Comparison of ENCODE assay signal across 22 cellular contexts in genomic region chr10:7363700-7364099, GRCh38. TPM values are rescaled to one million over a fixed set of nuclear protein-coding genes. Genes with fewer than 3 reads are reported as not detected.
A peak's percentile ranks its signal among the peaks of the same experiment; 100 is the strongest.
DNase-seq lines count a peak whose midpoint lies in the region; ATAC-seq lines count a peak whose summit lies in the region.
"Had no signal": no experiment of that assay in that cellular context is flagged by ENCODE, and none has a peak within 500 bp of the region (broad histone marks: within the 10 kb centered on the region; RNA-seq: fewer than 3 reads in every experiment).

No MANE protein-coding gene starts in this region.

- peaks cover 44% of the 10 kb centered on the region for H3K4me1 Mint-ChIP-seq in activated T-cell treated with anti-CD3 and anti-CD28 coated beads, Interleukin-2, amount 50 U/mL, for 24 hours (ENCODE audit: low read depth)
- H3K4me1 Mint-ChIP-seq in stimulated activated naive CD8-positive, alpha-beta T cell treated with anti-CD3 and anti-CD28 coated beads, Interleukin-15, Interleukin-2, amounts not matched to agents 100 ng/mL and 50 ng/mL, for 24 hours (ENCODE audit: low read depth), result peaks cover 26% of the 10 kb centered on the region
- peaks cover 25% of the 10 kb centered on the region for H3K4me1 Mint-ChIP-seq in stimulated activated naive CD8-positive, alpha-beta T cell treated with anti-CD3 and anti-CD28 coated beads, Interleukin-15, amount 100 ng/mL, for 72 hours
- peaks cover 39% of the 10 kb centered on the region for H3K4me1 Mint-ChIP-seq in central memory CD8-positive, alpha-beta T cell
- peaks cover 43% of the 10 kb centered on the region for H3K4me1 Mint-ChIP-seq in stimulated activated effector memory CD8-positive, alpha-beta T cell treated with anti-CD3 and anti-CD28 coated beads, Interleukin-12 subunit alpha, Interleukin-12 subunit beta, amount 100 ng/mL, for 72 hours
- peaks cover 8% of the 10 kb centered on the region for H3K4me1 Mint-ChIP-seq in activated CD4-positive, alpha-beta memory T cell treated with anti-CD3 and anti-CD28 coated beads for 36 hours (ENCODE audit: low read depth)

- no peak for ATAC-seq in stimulated activated naive CD8-positive, alpha-beta T cell treated with anti-CD3 and anti-CD28 coated beads, Interleukin-15, amount 100 ng/mL, for 72 hours
- ATAC-seq in central memory CD8-positive, alpha-beta T cell (replicated peaks; ENCODE audit: extremely low read depth, poor library complexity, severe bottlenecking), result no peak
- ATAC-seq in stimulated activated effector memory CD8-positive, alpha-beta T cell treated with anti-CD3 and anti-CD28 coated beads, Interleukin-12 subunit alpha, Interleukin-12 subunit beta, amount 100 ng/mL, for 72 hours, result no peak
- ATAC-seq in GM21390 (IDR thresholded peaks at IDR 0.05; ENCODE audit: unreplicated experiment), result no peak
- ATAC-seq: CD8-positive, alpha-beta T cell; HCT116 had no signal

- no peaks in the 10 kb centered on the region for H3K27me3 Mint-ChIP-seq in activated T-cell treated with anti-CD3 and anti-CD28 coated beads, Interleukin-2, amount 50 U/mL, for 24 hours
- H3K27me3 Mint-ChIP-seq in stimulated activated naive CD8-positive, alpha-beta T cell treated with anti-CD3 and anti-CD28 coated beads, Interleukin-15, Interleukin-2, amounts not matched to agents 100 ng/mL and 50 ng/mL, for 24 hours, result no peaks in the 10 kb centered on the region
- H3K27me3 Mint-ChIP-seq in stimulated activated naive CD8-positive, alpha-beta T cell treated with anti-CD3 and anti-CD28 coated beads, Interleukin-15, amount 100 ng/mL, for 72 hours, result no peaks in the 10 kb centered on the region
- H3K27me3 Mint-ChIP-seq in central memory CD8-positive, alpha-beta T cell, result no peaks in the 10 kb centered on the region
- no peaks in the 10 kb centered on the region for H3K27me3 Mint-ChIP-seq in activated CD4-positive, alpha-beta memory T cell treated with anti-CD3 and anti-CD28 coated beads for 36 hours

- H3K4me3 Mint-ChIP-seq in activated T-cell treated with anti-CD3 and anti-CD28 coated beads, Interleukin-2, amount 50 U/mL, for 24 hours, result no peak overlapping the region
- H3K4me3 Mint-ChIP-seq in stimulated activated naive CD8-positive, alpha-beta T cell treated with anti-CD3 and anti-CD28 coated beads, Interleukin-15, Interleukin-2, amounts not matched to agents 100 ng/mL and 50 ng/mL, for 24 hours, result no peak overlapping the region
- no peak overlapping the region for H3K4me3 Mint-ChIP-seq in stimulated activated naive CD8-positive, alpha-beta T cell treated with anti-CD3 and anti-CD28 coated beads, Interleukin-15, amount 100 ng/mL, for 72 hours
- H3K4me3 Mint-ChIP-seq in central memory CD8-positive, alpha-beta T cell, result no peak overlapping the region
- H3K4me3 Mint-ChIP-seq in stimulated activated effector memory CD8-positive, alpha-beta T cell treated with anti-CD3 and anti-CD28 coated beads, Interleukin-12 subunit alpha, Interleukin-12 subunit beta, amount 100 ng/mL, for 72 hours, result no peak overlapping the region
- H3K4me3 Mint-ChIP-seq in activated CD4-positive, alpha-beta memory T cell treated with anti-CD3 and anti-CD28 coated beads for 36 hours, result no peak overlapping the region
- H3K4me3 Mint-ChIP-seq: CD8-positive, alpha-beta T cell had no signal

- peaks cover 6% of the 10 kb centered on the region for H3K9me3 Mint-ChIP-seq in activated T-cell treated with anti-CD3 and anti-CD28 coated beads, Interleukin-2, amount 50 U/mL, for 24 hours
- peaks cover 15% of the 10 kb centered on the region for H3K9me3 Mint-ChIP-seq in stimulated activated naive CD8-positive, alpha-beta T cell treated with anti-CD3 and anti-CD28 coated beads, Interleukin-15, Interleukin-2, amounts not matched to agents 100 ng/mL and 50 ng/mL, for 24 hours
- peaks cover 20 to 29% of the 10 kb centered on the region in 2 donors for H3K9me3 Mint-ChIP-seq in stimulated activated naive CD8-positive, alpha-beta T cell treated with anti-CD3 and anti-CD28 coated beads, Interleukin-15, amount 100 ng/mL, for 72 hours
- peaks cover 3% of the 10 kb centered on the region for H3K9me3 Mint-ChIP-seq in central memory CD8-positive, alpha-beta T cell
- H3K9me3 Mint-ChIP-seq in stimulated activated effector memory CD8-positive, alpha-beta T cell treated with anti-CD3 and anti-CD28 coated beads, Interleukin-12 subunit alpha, Interleukin-12 subunit beta, amount 100 ng/mL, for 72 hours, result peaks cover 1% of the 10 kb centered on the region
- peaks cover 13% of the 10 kb centered on the region for H3K9me3 Mint-ChIP-seq in activated CD4-positive, alpha-beta memory T cell treated with anti-CD3 and anti-CD28 coated beads for 36 hours

- POLR2A ChIA-PET in activated CD4-positive, alpha-beta memory T cell treated with anti-CD3 and anti-CD28 coated beads for 36 hours (lab: Charles Lee), result no interaction called here

- DNase-seq in activated T-cell treated with anti-CD3 and anti-CD28 coated beads, Interleukin-2, amount 50 U/mL, for 24 hours, result no peak
- DNase-seq in activated T-cell treated with anti-CD3 and anti-CD28 coated beads, Interleukin-2, amount 50 U/mL, for 48 hours, result no peak
- no peak for DNase-seq in stimulated activated naive CD8-positive, alpha-beta T cell treated with anti-CD3 and anti-CD28 coated beads, Interleukin-15, amount 100 ng/mL, for 72 hours
- no peak for DNase-seq in central memory CD8-positive, alpha-beta T cell (ENCODE audit: low spot score in 2 of 2)
- DNase-seq in stimulated activated effector memory CD8-positive, alpha-beta T cell treated with anti-CD3 and anti-CD28 coated beads, Interleukin-12 subunit alpha, Interleukin-12 subunit beta, amount 100 ng/mL, for 72 hours (ENCODE audit: low spot score in 2 of 2), result no peak
- no peak for DNase-seq in activated CD4-positive, alpha-beta memory T cell treated with anti-CD3 and anti-CD28 coated beads for 36 hours
- DNase-seq: C1 segment of cervical spinal cord; Caco-2; CD8-positive, alpha-beta T cell; IMR-90; KG1; MG63; NCI-H1105 treated with DMSO at 0.1 percent for 48 hours; NCI-H146; NCI-H1930; NCI-H2107; NCI-H524; NCI-H774; SIG-M5 had no signal

- peak overlapping the region; percentile 90 for H3K27ac Mint-ChIP-seq in activated T-cell treated with anti-CD3 and anti-CD28 coated beads, Interleukin-2, amount 50 U/mL, for 24 hours
- peak overlapping the region; percentile 70 for H3K27ac Mint-ChIP-seq in stimulated activated naive CD8-positive, alpha-beta T cell treated with anti-CD3 and anti-CD28 coated beads, Interleukin-15, Interleukin-2, amounts not matched to agents 100 ng/mL and 50 ng/mL, for 24 hours
- H3K27ac Mint-ChIP-seq in stimulated activated naive CD8-positive, alpha-beta T cell treated with anti-CD3 and anti-CD28 coated beads, Interleukin-15, amount 100 ng/mL, for 72 hours, result no peak overlapping the region
- H3K27ac Mint-ChIP-seq in central memory CD8-positive, alpha-beta T cell (ENCODE audit: low read depth), result peak overlapping the region; percentile 42
- H3K27ac Mint-ChIP-seq in stimulated activated effector memory CD8-positive, alpha-beta T cell treated with anti-CD3 and anti-CD28 coated beads, Interleukin-12 subunit alpha, Interleukin-12 subunit beta, amount 100 ng/mL, for 72 hours, result peak overlapping the region; percentile 79
- H3K27ac Mint-ChIP-seq in activated CD4-positive, alpha-beta memory T cell treated with anti-CD3 and anti-CD28 coated beads for 36 hours, result no peak overlapping the region
- H3K27ac Mint-ChIP-seq: CD8-positive, alpha-beta T cell had no signal

- CTCF ChIA-PET in activated CD4-positive, alpha-beta memory T cell treated with anti-CD3 and anti-CD28 coated beads for 36 hours (lab: Charles Lee), result no interaction called here

- intact Hi-C loops in activated CD4-positive, alpha-beta memory T cell treated with anti-CD3 and anti-CD28 coated beads for 36 hours (cut with micrococcal nuclease), result no loop called here

- H3K36me3 Mint-ChIP-seq in activated T-cell treated with anti-CD3 and anti-CD28 coated beads, Interleukin-2, amount 50 U/mL, for 24 hours (ENCODE audit: low read depth), result peaks cover 97% of the 10 kb centered on the region
- peaks cover 88% of the 10 kb centered on the region for H3K36me3 Mint-ChIP-seq in stimulated activated naive CD8-positive, alpha-beta T cell treated with anti-CD3 and anti-CD28 coated beads, Interleukin-15, Interleukin-2, amounts not matched to agents 100 ng/mL and 50 ng/mL, for 24 hours (ENCODE audit: low read depth)
- H3K36me3 Mint-ChIP-seq in central memory CD8-positive, alpha-beta T cell (ENCODE audit: insufficient read depth), result peaks cover 39% of the 10 kb centered on the region
- peaks cover 99% of the 10 kb centered on the region for H3K36me3 Mint-ChIP-seq in stimulated activated effector memory CD8-positive, alpha-beta T cell treated with anti-CD3 and anti-CD28 coated beads, Interleukin-12 subunit alpha, Interleukin-12 subunit beta, amount 100 ng/mL, for 72 hours
- H3K36me3 Mint-ChIP-seq in activated CD4-positive, alpha-beta memory T cell treated with anti-CD3 and anti-CD28 coated beads for 36 hours, result peaks cover 76% of the 10 kb centered on the region

RNA-seq across cellular contexts. Expression of gene SFMBT2, which starts 47.1 kb away (rescaled TPM):
- total RNA-seq in activated CD4-positive, alpha-beta memory T cell treated with anti-CD3 and anti-CD28 coated beads for 36 hours, result 10 to 100 TPM; 12.8 to 15.4 TPM
- total RNA-seq: Caco-2 had no signal

Comparison
In these comparisons a context has a peak if more than half of its experiments do, and no peak if none do; other contexts are left out.
1. H3K27ac Mint-ChIP-seq: peak in activated T-cell treated with anti-CD3 and anti-CD28 coated beads, Interleukin-2, amount 50 U/mL, for 24 hours (single experiment), stimulated activated naive CD8-positive, alpha-beta T cell treated with anti-CD3 and anti-CD28 coated beads, Interleukin-15, Interleukin-2, amounts not matched to agents 100 ng/mL and 50 ng/mL, for 24 hours (single experiment), central memory CD8-positive, alpha-beta T cell (single experiment) and stimulated activated effector memory CD8-positive, alpha-beta T cell treated with anti-CD3 and anti-CD28 coated beads, Interleukin-12 subunit alpha, Interleukin-12 subunit beta, amount 100 ng/mL, for 72 hours (single experiment); none in stimulated activated naive CD8-positive, alpha-beta T cell treated with anti-CD3 and anti-CD28 coated beads, Interleukin-15, amount 100 ng/mL, for 72 hours (0 of 2) and activated CD4-positive, alpha-beta memory T cell treated with anti-CD3 and anti-CD28 coated beads for 36 hours (single experiment).